In genomic region chr3:13009132-13009945, GRCh38 we compare ENCODE assay signal across 9 cellular contexts.
A peak's percentile ranks its signal among the peaks of the same experiment; 100 is the strongest.
DNase-seq lines count a peak whose midpoint lies in the region; ATAC-seq and TF ChIP-seq lines count a peak whose summit lies in the region.
"Had no signal": no experiment of that assay in that cellular context is flagged by ENCODE, and none has a peak within 500 bp of the region (broad histone marks: within the 10 kb centered on the region; RNA-seq: fewer than 3 reads in every experiment).

No MANE protein-coding gene starts in this region.

- no peaks in the 10 kb centered on the region for H3K9me3 ChIP-seq in sigmoid colon
- H3K9me3 ChIP-seq: SJCRH30 had no signal

- TF ChIP-seq CTCF in sigmoid colon (IDR thresholded peaks at IDR 0.05): no peak
- TF ChIP-seq CTCF in endothelial cell (IDR thresholded peaks at IDR 0.05; ENCODE audit: unreplicated experiment): no peak

- DNase-seq in stimulated activated CD4-positive, alpha-beta T cell treated with anti-CD3 and anti-CD28 coated beads, Interleukin-12 subunit alpha, Interleukin-12 subunit beta, amount 100 ng/mL, for 48 hours (ENCODE audit: low read depth in 2 of 3, low spot score in 1 of 3): peak in 2 of 3 donors; percentile 32 to 48
- DNase-seq in stimulated activated CD4-positive, alpha-beta T cell treated with anti-CD3 and anti-CD28 coated beads, Interleukin-2, amount 100 ng/mL, for 48 hours: no peak
- DNase-seq in SIG-M5 (lab: John Stamatoyannopoulos, UW): peak; percentile 17
- DNase-seq in central memory CD8-positive, alpha-beta T cell (ENCODE audit: low spot score in 2 of 2): peak; percentile 38 to 60
- DNase-seq in sigmoid colon: peak; percentile 84
- DNase-seq in endothelial cell (ENCODE audit: low spot score): no peak
- no peak for DNase-seq in G401 (ENCODE audit: low spot score)

- intact Hi-C loops in sigmoid colon (cut with DNase I): no loop called here

- H3K36me3 Mint-ChIP-seq in central memory CD8-positive, alpha-beta T cell (ENCODE audit: insufficient read depth): peaks cover 24% of the 10 kb centered on the region
- H3K36me3 Mint-ChIP-seq in endothelial cell (ENCODE audit: low read depth, unreplicated experiment): peaks cover 6% of the 10 kb centered on the region

- peak overlapping the region in 2 of 4 donors; percentile 24 to 34 for H3K27ac ChIP-seq in sigmoid colon
- H3K27ac ChIP-seq: SJCRH30 had no signal

- peak overlapping the region; percentile 97 for H3K27ac Mint-ChIP-seq in central memory CD8-positive, alpha-beta T cell (ENCODE audit: low read depth)
- no peak overlapping the region for H3K27ac Mint-ChIP-seq in endothelial cell (ENCODE audit: unreplicated experiment)

- no peaks in the 10 kb centered on the region for H3K4me1 ChIP-seq in sigmoid colon

- no peaks in the 10 kb centered on the region for H3K27me3 Mint-ChIP-seq in central memory CD8-positive, alpha-beta T cell
- peaks cover 13% of the 10 kb centered on the region for H3K27me3 Mint-ChIP-seq in endothelial cell (ENCODE audit: unreplicated experiment)

- peak; percentile 20 for ATAC-seq in central memory CD8-positive, alpha-beta T cell (replicated peaks; ENCODE audit: extremely low read depth, poor library complexity, severe bottlenecking)
- ATAC-seq in HG03565 (IDR thresholded peaks at IDR 0.05; ENCODE audit: unreplicated experiment): no peak

- H3K4me3 Mint-ChIP-seq in central memory CD8-positive, alpha-beta T cell: peak overlapping the region; percentile 83
- no peak overlapping the region for H3K4me3 Mint-ChIP-seq in endothelial cell (ENCODE audit: unreplicated experiment)

- 34 to 53% methylated on average over 16 of the region's 16 CpGs for WGBS in sigmoid colon, 2 donors

- H3K4me3 ChIP-seq in sigmoid colon: no peak overlapping the region
- H3K4me3 ChIP-seq: SJCRH30 had no signal

- no peaks in the 10 kb centered on the region for H3K9me3 Mint-ChIP-seq in central memory CD8-positive, alpha-beta T cell
- H3K9me3 Mint-ChIP-seq in endothelial cell (ENCODE audit: unreplicated experiment): no peaks in the 10 kb centered on the region

- H3K4me1 Mint-ChIP-seq in central memory CD8-positive, alpha-beta T cell: peaks cover 92% of the 10 kb centered on the region
- peaks cover 20% of the 10 kb centered on the region for H3K4me1 Mint-ChIP-seq in endothelial cell (ENCODE audit: unreplicated experiment)

- no peaks in the 10 kb centered on the region for H3K36me3 ChIP-seq in sigmoid colon
- H3K36me3 ChIP-seq: SJCRH30 had no signal

- no peak for TF ChIP-seq EP300 in sigmoid colon (IDR thresholded peaks at IDR 0.05)

- no peak for TF ChIP-seq POLR2A in sigmoid colon (IDR thresholded peaks at IDR 0.05)

- in situ Hi-C loops in G401 (cut with HindIII; ENCODE audit: low sequenced_read_pairs): no loop called here

- H3K27me3 ChIP-seq in sigmoid colon: no peaks in the 10 kb centered on the region
- H3K27me3 ChIP-seq: SJCRH30 had no signal

Comparison
In these comparisons a context has a peak if more than half of its experiments do, and no peak if none do; other contexts are left out.
1. DNase-seq: peak in stimulated activated CD4-positive, alpha-beta T cell treated with anti-CD3 and anti-CD28 coated beads, Interleukin-12 subunit alpha, Interleukin-12 subunit beta, amount 100 ng/mL, for 48 hours (2 of 3), SIG-M5 (single experiment), central memory CD8-positive, alpha-beta T cell (2 of 2) and sigmoid colon (single experiment); none in stimulated activated CD4-positive, alpha-beta T cell treated with anti-CD3 and anti-CD28 coated beads, Interleukin-2, amount 100 ng/mL, for 48 hours (0 of 2), endothelial cell (single experiment) and G401 (single experiment).